In the genomic region with DNA sequence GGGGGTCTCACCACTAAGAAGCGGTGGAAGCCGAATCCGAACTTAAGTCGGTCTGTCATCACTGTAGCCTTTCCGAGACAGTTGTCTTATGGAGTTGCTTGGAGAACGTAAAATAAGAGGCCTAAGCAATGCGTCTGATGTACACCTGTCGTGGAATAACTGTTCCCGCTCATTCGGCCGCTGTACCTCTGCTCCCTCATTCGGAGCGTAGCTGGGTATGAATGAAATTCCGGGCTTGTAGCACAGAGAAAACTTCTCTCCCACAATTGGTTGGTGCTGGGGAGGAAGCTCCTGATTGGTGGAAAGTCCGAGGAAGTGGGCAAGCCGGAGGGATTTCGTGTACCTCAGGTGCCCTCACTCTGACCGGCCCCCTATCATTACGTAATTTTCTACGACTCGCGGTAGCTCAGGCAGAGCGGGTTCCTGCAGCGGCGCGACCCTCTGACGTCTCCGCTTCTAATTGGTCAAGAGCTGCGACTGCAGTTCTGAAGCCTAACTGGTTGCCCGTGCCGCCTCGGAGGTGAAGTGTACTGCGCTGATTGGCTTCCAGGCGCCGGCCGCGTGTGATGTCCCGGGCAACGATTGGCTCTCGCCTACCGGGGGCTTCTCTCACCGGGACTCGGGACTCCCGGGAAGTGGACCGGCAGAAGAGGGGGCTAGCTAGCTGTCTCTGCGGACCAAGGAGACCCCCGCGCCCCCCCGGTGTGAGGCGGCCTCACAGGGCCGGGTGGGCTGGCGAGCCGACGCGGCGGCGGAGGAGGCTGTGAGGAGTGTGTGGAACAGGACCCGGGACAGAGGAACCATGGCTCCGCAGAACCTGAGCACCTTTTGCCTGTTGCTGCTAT, we compare ENCODE assay signal across 1 cellular context.
TF ChIP-seq lines count a peak whose summit lies in the region.

A gene (plus strand): TSS at position 625 of the 845 bp plus-strand sequence. CDS start 178 bp downstream, at position 803.

TF ChIP-seq in HepG2, 621 proteins besides CTCF, POLR2A, EP300 and RAD21 (continued from another document and continues in another):
- TF ChIP-seq, protein P1, sequence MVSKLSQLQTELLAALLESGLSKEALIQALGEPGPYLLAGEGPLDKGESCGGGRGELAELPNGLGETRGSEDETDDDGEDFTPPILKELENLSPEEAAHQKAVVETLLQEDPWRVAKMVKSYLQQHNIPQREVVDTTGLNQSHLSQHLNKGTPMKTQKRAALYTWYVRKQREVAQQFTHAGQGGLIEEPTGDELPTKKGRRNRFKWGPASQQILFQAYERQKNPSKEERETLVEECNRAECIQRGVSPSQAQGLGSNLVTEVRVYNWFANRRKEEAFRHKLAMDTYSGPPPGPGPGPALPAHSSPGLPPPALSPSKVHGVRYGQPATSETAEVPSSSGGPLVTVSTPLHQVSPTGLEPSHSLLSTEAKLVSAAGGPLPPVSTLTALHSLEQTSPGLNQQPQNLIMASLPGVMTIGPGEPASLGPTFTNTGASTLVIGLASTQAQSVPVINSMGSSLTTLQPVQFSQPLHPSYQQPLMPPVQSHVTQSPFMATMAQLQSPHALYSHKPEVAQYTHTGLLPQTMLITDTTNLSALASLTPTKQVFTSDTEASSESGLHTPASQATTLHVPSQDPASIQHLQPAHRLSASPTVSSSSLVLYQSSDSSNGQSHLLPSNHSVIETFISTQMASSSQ (IDR thresholded peaks at IDR 0.05; ENCODE audit: low read depth) = no peak
- TF ChIP-seq, protein P1 (CRISPR knock-in tag; IDR thresholded peaks at IDR 0.05; ENCODE audit: borderline replicate concordance) = peak; percentile 59; the same call in 1 of the 2 replicates
- TF ChIP-seq ZNF260 (CRISPR knock-in tag; IDR thresholded peaks at IDR 0.05; ENCODE audit: borderline replicate concordance, low read depth) (no peak), SPEN (CRISPR knock-in tag; IDR thresholded peaks at IDR 0.05; ENCODE audit: low read depth) (peak; percentile 73; the same call in 1 of the 2 replicates), GZF1 (CRISPR knock-in tag; IDR thresholded peaks at IDR 0.05) (no peak), ZNF124 (CRISPR knock-in tag; IDR thresholded peaks at IDR 0.05) (0 out of 2 replicates have a peak, but pooled peaks have one; percentile 29), PRPF4 (IDR thresholded peaks at IDR 0.05; ENCODE audit: low read depth, low read length, poor library complexity, severe bottlenecking) (no peak), ETV6 (CRISPR knock-in tag; conservative IDR thresholded peaks at IDR 0.05) (0 out of 2 replicates have a peak, but pooled peaks have one; percentile 8), ZNF564 (CRISPR knock-in tag; IDR thresholded peaks at IDR 0.05) (no peak), ZNF614 (CRISPR knock-in tag; IDR thresholded peaks at IDR 0.05; ENCODE audit: borderline replicate concordance) (0 out of 2 replicates have a peak, but pooled peaks have one; percentile 40), ZNF20 (CRISPR knock-in tag; IDR thresholded peaks at IDR 0.05) (no peak), ZSCAN22 (CRISPR knock-in tag; IDR thresholded peaks at IDR 0.05) (no peak), SCMH1 (CRISPR knock-in tag; IDR thresholded peaks at IDR 0.05; ENCODE audit: borderline replicate concordance) (no peak), TCF7L2 (IDR thresholded peaks at IDR 0.05; ENCODE audit: low read depth, low read length) (no peak), ZFX (CRISPR knock-in tag; IDR thresholded peaks at IDR 0.05; ENCODE audit: low read depth) (peak; percentile 50; the same call in 1 of the 2 replicates), PHB2 (IDR thresholded peaks at IDR 0.05; ENCODE audit: partially characterized antibody) (no peak), ISL2 (CRISPR knock-in tag; IDR thresholded peaks at IDR 0.05) (no peak), TAF15 (IDR thresholded peaks at IDR 0.05; ENCODE audit: low read depth, low read length, poor library complexity, severe bottlenecking) (no peak), TARDBP (CRISPR knock-in tag; IDR thresholded peaks at IDR 0.05) (no peak), ZNF230 (CRISPR knock-in tag; IDR thresholded peaks at IDR 0.05) (no peak), JDP2 (CRISPR knock-in tag; IDR thresholded peaks at IDR 0.05; ENCODE audit: borderline replicate concordance) (no peak), ZKSCAN5 (CRISPR knock-in tag; IDR thresholded peaks at IDR 0.05) (no peak), ZNF781 (CRISPR knock-in tag; IDR thresholded peaks at IDR 0.05; ENCODE audit: borderline replicate concordance, not compliant biosample characterization) (no peak), SRY (CRISPR knock-in tag; IDR thresholded peaks at IDR 0.05) (0 out of 2 replicates have a peak, but pooled peaks have one; percentile 16), FOXK2 (IDR thresholded peaks at IDR 0.05) (0 out of 2 replicates have a peak, but pooled peaks have one; percentile 12), FOXK1 (CRISPR knock-in tag; IDR thresholded peaks at IDR 0.05; ENCODE audit: borderline replicate concordance, low read depth) (peak; percentile 87; the same call in 1 of the 2 replicates), ZNF839 (CRISPR knock-in tag; IDR thresholded peaks at IDR 0.05; ENCODE audit: borderline replicate concordance) (no peak), ZNF879 (CRISPR knock-in tag; IDR thresholded peaks at IDR 0.05) (no peak), SSRP1 (CRISPR knock-in tag; IDR thresholded peaks at IDR 0.05) (no peak), ATRX (CRISPR knock-in tag; IDR thresholded peaks at IDR 0.05; ENCODE audit: borderline replicate concordance) (no peak), GABPA (IDR thresholded peaks at IDR 0.05; ENCODE audit: low read depth, low read length) (no peak), GABPA (CRISPR knock-in tag; IDR thresholded peaks at IDR 0.05; ENCODE audit: low read depth) (peak; percentile 84), ATF7-NPFF (CRISPR knock-in tag; IDR thresholded peaks at IDR 0.05; ENCODE audit: low read depth) (peak; percentile 16; the same call in 1 of the 2 replicates), NFKBIZ (CRISPR knock-in tag; IDR thresholded peaks at IDR 0.05) (no peak)
- TF ChIP-seq, protein P2, sequence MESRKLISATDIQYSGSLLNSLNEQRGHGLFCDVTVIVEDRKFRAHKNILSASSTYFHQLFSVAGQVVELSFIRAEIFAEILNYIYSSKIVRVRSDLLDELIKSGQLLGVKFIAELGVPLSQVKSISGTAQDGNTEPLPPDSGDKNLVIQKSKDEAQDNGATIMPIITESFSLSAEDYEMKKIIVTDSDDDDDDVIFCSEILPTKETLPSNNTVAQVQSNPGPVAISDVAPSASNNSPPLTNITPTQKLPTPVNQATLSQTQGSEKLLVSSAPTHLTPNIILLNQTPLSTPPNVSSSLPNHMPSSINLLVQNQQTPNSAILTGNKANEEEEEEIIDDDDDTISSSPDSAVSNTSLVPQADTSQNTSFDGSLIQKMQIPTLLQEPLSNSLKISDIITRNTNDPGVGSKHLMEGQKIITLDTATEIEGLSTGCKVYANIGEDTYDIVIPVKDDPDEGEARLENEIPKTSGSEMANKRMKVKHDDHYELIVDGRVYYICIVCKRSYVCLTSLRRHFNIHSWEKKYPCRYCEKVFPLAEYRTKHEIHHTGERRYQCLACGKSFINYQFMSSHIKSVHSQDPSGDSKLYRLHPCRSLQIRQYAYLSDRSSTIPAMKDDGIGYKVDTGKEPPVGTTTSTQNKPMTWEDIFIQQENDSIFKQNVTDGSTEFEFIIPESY (CRISPR knock-in tag; IDR thresholded peaks at IDR 0.05) = no peak
- TF ChIP-seq, protein P3, sequence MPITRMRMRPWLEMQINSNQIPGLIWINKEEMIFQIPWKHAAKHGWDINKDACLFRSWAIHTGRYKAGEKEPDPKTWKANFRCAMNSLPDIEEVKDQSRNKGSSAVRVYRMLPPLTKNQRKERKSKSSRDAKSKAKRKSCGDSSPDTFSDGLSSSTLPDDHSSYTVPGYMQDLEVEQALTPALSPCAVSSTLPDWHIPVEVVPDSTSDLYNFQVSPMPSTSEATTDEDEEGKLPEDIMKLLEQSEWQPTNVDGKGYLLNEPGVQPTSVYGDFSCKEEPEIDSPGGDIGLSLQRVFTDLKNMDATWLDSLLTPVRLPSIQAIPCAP (CRISPR knock-in tag; IDR thresholded peaks at IDR 0.05; ENCODE audit: low read depth) = no peak
- TF ChIP-seq, protein P4, sequence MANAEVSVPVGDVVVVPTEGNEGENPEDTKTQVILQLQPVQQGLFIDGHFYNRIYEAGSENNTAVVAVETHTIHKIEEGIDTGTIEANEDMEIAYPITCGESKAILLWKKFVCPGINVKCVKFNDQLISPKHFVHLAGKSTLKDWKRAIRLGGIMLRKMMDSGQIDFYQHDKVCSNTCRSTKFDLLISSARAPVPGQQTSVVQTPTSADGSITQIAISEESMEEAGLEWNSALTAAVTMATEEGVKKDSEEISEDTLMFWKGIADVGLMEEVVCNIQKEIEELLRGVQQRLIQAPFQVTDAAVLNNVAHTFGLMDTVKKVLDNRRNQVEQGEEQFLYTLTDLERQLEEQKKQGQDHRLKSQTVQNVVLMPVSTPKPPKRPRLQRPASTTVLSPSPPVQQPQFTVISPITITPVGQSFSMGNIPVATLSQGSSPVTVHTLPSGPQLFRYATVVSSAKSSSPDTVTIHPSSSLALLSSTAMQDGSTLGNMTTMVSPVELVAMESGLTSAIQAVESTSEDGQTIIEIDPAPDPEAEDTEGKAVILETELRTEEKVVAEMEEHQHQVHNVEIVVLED (CRISPR knock-in tag; IDR thresholded peaks at IDR 0.05; ENCODE audit: borderline replicate concordance) = peak; percentile 77; the same call in 1 of the 2 replicates
- TF ChIP-seq, protein P5, sequence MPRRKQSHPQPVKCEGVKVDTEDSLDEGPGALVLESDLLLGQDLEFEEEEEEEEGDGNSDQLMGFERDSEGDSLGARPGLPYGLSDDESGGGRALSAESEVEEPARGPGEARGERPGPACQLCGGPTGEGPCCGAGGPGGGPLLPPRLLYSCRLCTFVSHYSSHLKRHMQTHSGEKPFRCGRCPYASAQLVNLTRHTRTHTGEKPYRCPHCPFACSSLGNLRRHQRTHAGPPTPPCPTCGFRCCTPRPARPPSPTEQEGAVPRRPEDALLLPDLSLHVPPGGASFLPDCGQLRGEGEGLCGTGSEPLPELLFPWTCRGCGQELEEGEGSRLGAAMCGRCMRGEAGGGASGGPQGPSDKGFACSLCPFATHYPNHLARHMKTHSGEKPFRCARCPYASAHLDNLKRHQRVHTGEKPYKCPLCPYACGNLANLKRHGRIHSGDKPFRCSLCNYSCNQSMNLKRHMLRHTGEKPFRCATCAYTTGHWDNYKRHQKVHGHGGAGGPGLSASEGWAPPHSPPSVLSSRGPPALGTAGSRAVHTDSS (CRISPR knock-in tag; conservative IDR thresholded peaks at IDR 0.05) = no peak
- TF ChIP-seq, protein P6, sequence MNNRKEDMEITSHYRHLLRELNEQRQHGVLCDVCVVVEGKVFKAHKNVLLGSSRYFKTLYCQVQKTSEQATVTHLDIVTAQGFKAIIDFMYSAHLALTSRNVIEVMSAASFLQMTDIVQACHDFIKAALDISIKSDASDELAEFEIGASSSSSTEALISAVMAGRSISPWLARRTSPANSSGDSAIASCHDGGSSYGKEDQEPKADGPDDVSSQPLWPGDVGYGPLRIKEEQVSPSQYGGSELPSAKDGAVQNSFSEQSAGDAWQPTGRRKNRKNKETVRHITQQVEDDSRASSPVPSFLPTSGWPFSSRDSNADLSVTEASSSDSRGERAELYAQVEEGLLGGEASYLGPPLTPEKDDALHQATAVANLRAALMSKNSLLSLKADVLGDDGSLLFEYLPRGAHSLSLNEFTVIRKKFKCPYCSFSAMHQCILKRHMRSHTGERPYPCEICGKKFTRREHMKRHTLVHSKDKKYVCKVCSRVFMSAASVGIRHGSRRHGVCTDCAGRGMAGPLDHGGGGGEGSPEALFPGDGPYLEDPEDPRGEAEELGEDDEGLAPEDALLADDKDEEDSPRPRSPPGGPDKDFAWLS (CRISPR knock-in tag; IDR thresholded peaks at IDR 0.05; ENCODE audit: borderline replicate concordance) = no peak
- TF ChIP-seq, protein P7, sequence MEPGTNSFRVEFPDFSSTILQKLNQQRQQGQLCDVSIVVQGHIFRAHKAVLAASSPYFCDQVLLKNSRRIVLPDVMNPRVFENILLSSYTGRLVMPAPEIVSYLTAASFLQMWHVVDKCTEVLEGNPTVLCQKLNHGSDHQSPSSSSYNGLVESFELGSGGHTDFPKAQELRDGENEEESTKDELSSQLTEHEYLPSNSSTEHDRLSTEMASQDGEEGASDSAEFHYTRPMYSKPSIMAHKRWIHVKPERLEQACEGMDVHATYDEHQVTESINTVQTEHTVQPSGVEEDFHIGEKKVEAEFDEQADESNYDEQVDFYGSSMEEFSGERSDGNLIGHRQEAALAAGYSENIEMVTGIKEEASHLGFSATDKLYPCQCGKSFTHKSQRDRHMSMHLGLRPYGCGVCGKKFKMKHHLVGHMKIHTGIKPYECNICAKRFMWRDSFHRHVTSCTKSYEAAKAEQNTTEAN (CRISPR knock-in tag; conservative IDR thresholded peaks at IDR 0.05) = peak; percentile 59; the same call in 1 of the 2 replicates
- TF ChIP-seq, protein P8, sequence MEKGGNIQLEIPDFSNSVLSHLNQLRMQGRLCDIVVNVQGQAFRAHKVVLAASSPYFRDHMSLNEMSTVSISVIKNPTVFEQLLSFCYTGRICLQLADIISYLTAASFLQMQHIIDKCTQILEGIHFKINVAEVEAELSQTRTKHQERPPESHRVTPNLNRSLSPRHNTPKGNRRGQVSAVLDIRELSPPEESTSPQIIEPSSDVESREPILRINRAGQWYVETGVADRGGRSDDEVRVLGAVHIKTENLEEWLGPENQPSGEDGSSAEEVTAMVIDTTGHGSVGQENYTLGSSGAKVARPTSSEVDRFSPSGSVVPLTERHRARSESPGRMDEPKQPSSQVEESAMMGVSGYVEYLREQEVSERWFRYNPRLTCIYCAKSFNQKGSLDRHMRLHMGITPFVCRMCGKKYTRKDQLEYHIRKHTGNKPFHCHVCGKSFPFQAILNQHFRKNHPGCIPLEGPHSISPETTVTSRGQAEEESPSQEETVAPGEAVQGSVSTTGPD (CRISPR knock-in tag; IDR thresholded peaks at IDR 0.05) = no peak
- TF ChIP-seq, protein P9, sequence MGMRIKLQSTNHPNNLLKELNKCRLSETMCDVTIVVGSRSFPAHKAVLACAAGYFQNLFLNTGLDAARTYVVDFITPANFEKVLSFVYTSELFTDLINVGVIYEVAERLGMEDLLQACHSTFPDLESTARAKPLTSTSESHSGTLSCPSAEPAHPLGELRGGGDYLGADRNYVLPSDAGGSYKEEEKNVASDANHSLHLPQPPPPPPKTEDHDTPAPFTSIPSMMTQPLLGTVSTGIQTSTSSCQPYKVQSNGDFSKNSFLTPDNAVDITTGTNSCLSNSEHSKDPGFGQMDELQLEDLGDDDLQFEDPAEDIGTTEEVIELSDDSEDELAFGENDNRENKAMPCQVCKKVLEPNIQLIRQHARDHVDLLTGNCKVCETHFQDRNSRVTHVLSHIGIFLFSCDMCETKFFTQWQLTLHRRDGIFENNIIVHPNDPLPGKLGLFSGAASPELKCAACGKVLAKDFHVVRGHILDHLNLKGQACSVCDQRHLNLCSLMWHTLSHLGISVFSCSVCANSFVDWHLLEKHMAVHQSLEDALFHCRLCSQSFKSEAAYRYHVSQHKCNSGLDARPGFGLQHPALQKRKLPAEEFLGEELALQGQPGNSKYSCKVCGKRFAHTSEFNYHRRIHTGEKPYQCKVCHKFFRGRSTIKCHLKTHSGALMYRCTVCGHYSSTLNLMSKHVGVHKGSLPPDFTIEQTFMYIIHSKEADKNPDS (CRISPR knock-in tag; IDR thresholded peaks at IDR 0.05) = no peak
